In genomic region chr13:76709851-76710250, GRCh38 we compare ENCODE assay signal across 20 cellular contexts.
"Had no signal": no experiment of that assay in that cellular context is flagged by ENCODE, and none has a peak within 500 bp of the region (broad histone marks: within the 10 kb centered on the region; RNA-seq: fewer than 3 reads in every experiment).

No MANE protein-coding gene starts in this region.

- H2AFZ ChIP-seq: parathyroid adenoma had no signal

- H3K27me3 Mint-ChIP-seq: memory B cell; stimulated activated memory B cell treated with anti-CD40 and anti-IgM and Interleukin-4, amounts not matched to agents 10 μg/mL and 1 μg/mL and 100 μg/mL, for 72 hours had no signal

- DNase-seq: activated CD4-positive, alpha-beta T cell treated with anti-CD3 and anti-CD28 coated beads, Interleukin-2, amount 50 U/mL, for 4 hours; activated gamma-delta T cell treated with Interleukin-2 at 50 U/mL for 16 hours; adrenal gland; dorsolateral prefrontal cortex; endodermal cell; heart left ventricle; left ventricle myocardium superior; natural killer cell; spleen; stimulated activated CD4-positive, alpha-beta T cell treated with anti-CD3 and anti-CD28 coated beads, Interleukin-4, amount 100 ng/mL, for 4 hours; upper lobe of right lung had no signal

- ATAC-seq: activated naive CD4-positive, alpha-beta T cell treated with anti-CD3 and anti-CD28 coated beads, Interleukin-2, amount 50 U/mL, for 72 hours; gastroesophageal sphincter; heart left ventricle; left ventricle myocardium superior; natural killer cell; sciatic nerve; stimulated activated memory B cell treated with anti-CD40 and anti-IgM and Interleukin-4, amounts not matched to agents 10 μg/mL and 1 μg/mL and 100 μg/mL, for 72 hours; upper lobe of right lung had no signal

- H3K79me2 ChIP-seq: parathyroid adenoma had no signal

- H3K4me3 ChIP-seq: adrenal gland, dorsolateral prefrontal cortex, gastroesophageal sphincter, heart left ventricle, spleen, thoracic aorta, upper lobe of right lung had no signal

- H3K4me1 ChIP-seq: parathyroid adenoma had no signal

- H3K4me3 Mint-ChIP-seq: endodermal cell; memory B cell; natural killer cell; stimulated activated memory B cell treated with anti-CD40 and anti-IgM and Interleukin-4, amounts not matched to agents 10 μg/mL and 1 μg/mL and 100 μg/mL, for 72 hours had no signal

- H3K4me1 Mint-ChIP-seq: memory B cell; natural killer cell; stimulated activated memory B cell treated with anti-CD40 and anti-IgM and Interleukin-4, amounts not matched to agents 10 μg/mL and 1 μg/mL and 100 μg/mL, for 72 hours had no signal

- H3K9me3 ChIP-seq: adrenal gland, gastroesophageal sphincter, heart left ventricle, neutrophil, spleen, thoracic aorta, upper lobe of right lung had no signal

- H3K36me3 Mint-ChIP-seq: activated naive CD4-positive, alpha-beta T cell treated with anti-CD3 and anti-CD28 coated beads, Interleukin-2, amount 50 U/mL, for 72 hours; memory B cell; natural killer cell; stimulated activated memory B cell treated with anti-CD40 and anti-IgM and Interleukin-4, amounts not matched to agents 10 μg/mL and 1 μg/mL and 100 μg/mL, for 72 hours had no signal

- H3K27ac Mint-ChIP-seq: activated naive CD4-positive, alpha-beta T cell treated with anti-CD3 and anti-CD28 coated beads, Interleukin-2, amount 50 U/mL, for 72 hours; endodermal cell; memory B cell; natural killer cell; stimulated activated memory B cell treated with anti-CD40 and anti-IgM and Interleukin-4, amounts not matched to agents 10 μg/mL and 1 μg/mL and 100 μg/mL, for 72 hours had no signal

- H3K27ac ChIP-seq: dorsolateral prefrontal cortex, epithelial cell of prostate, neutrophil, parathyroid adenoma, thoracic aorta, upper lobe of right lung had no signal

- H3K27me3 ChIP-seq: adrenal gland, dorsolateral prefrontal cortex, gastroesophageal sphincter, heart left ventricle, neutrophil, spleen, upper lobe of right lung had no signal

- H3K9ac ChIP-seq: parathyroid adenoma had no signal

- H3K36me3 ChIP-seq: adrenal gland, gastroesophageal sphincter, heart left ventricle, neutrophil, spleen, thoracic aorta, upper lobe of right lung had no signal

- H3K9me3 Mint-ChIP-seq: activated naive CD4-positive, alpha-beta T cell treated with anti-CD3 and anti-CD28 coated beads, Interleukin-2, amount 50 U/mL, for 72 hours; endodermal cell; memory B cell; natural killer cell; stimulated activated memory B cell treated with anti-CD40 and anti-IgM and Interleukin-4, amounts not matched to agents 10 μg/mL and 1 μg/mL and 100 μg/mL, for 72 hours had no signal
